In the genomic region with DNA sequence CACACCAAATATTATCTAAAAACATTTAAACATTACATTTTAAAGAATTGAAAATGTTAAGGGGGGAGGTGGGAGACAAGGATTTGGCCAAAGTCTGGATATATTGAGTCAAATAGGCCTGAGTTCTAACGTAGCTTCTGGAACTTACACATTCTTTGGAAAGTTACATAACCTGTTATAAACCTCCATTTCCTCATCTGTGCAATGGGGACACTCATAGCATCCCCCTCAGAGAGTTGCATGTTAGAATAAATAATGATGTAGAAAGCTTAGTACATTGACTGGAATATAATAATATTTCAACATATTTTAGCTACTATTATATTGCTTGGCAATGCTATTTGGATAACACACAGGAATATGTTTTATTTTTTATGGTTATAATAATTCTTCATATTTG, we compare ENCODE assay signal across 28 cellular contexts.
"Had no signal": no experiment of that assay in that cellular context is flagged by ENCODE, and none has a peak within 500 bp of the region (broad histone marks: within the 10 kb centered on the region; RNA-seq: fewer than 3 reads in every experiment).

No MANE protein-coding gene starts in this region.

- H3K4me1 ChIP-seq: colonic mucosa, esophagus muscularis mucosa, esophagus squamous epithelium, foreskin keratinocyte, gastrocnemius medialis, gastroesophageal sphincter, heart left ventricle, heart right ventricle had no signal

- H3K27me3 ChIP-seq: colonic mucosa, dorsolateral prefrontal cortex, esophagus muscularis mucosa, esophagus squamous epithelium, gastrocnemius medialis, gastroesophageal sphincter, heart left ventricle, heart right ventricle had no signal

- H3K27ac ChIP-seq: colonic mucosa, coronary artery, dorsolateral prefrontal cortex, epithelial cell of prostate, esophagus muscularis mucosa, esophagus squamous epithelium, foreskin keratinocyte, gastrocnemius medialis, gastroesophageal sphincter, heart left ventricle, heart right ventricle had no signal

- FAIRE-seq: colon, endometrium, endothelial cell of umbilical vein, frontal cortex had no signal

- H3K36me3 ChIP-seq: colonic mucosa, esophagus muscularis mucosa, esophagus squamous epithelium, gastrocnemius medialis, gastroesophageal sphincter, heart left ventricle, heart right ventricle had no signal

- H3K4me3 ChIP-seq: colonic mucosa, coronary artery, dorsolateral prefrontal cortex, esophagus muscularis mucosa, esophagus squamous epithelium, gastrocnemius medialis, gastroesophageal sphincter, heart left ventricle, heart right ventricle had no signal

- ATAC-seq: effector memory CD8-positive, alpha-beta T cell; esophagus mucosa; foreskin keratinocyte; gastrocnemius medialis; gastroesophageal sphincter; heart left ventricle; heart right ventricle had no signal

- DNase-seq: colonic mucosa; cortex of kidney; dermis blood vessel endothelial cell; dorsolateral prefrontal cortex; effector CD4-positive, alpha-beta T cell; effector CD8-positive, alpha-beta T cell; effector memory CD4-positive, alpha-beta T cell; effector memory CD8-positive, alpha-beta T cell; endodermal cell; erythroblast; esophagus squamous epithelium; foreskin fibroblast; foreskin keratinocyte; foreskin melanocyte; gastrocnemius medialis; glutamatergic neuron; head of caudate nucleus; heart left ventricle; heart right ventricle had no signal

- H3K9me3 ChIP-seq: colonic mucosa, esophagus muscularis mucosa, esophagus squamous epithelium, gastrocnemius medialis, gastroesophageal sphincter, heart left ventricle, heart right ventricle had no signal
